In genomic region chr19:36110487-36111199, GRCh38 we compare ENCODE assay signal across 21 cellular contexts. TPM values are rescaled to one million over a fixed set of nuclear protein-coding genes. Genes with fewer than 3 reads are reported as not detected.
DNase-seq lines count a peak whose midpoint lies in the region; ATAC-seq and TF ChIP-seq lines count a peak whose summit lies in the region.
"Had no signal": no experiment of that assay in that cellular context is flagged by ENCODE, and none has a peak within 500 bp of the region (broad histone marks: within the 10 kb centered on the region; RNA-seq: fewer than 3 reads in every experiment).

TSS of gene OVOL3 (plus strand) at chr19:36111143. CDS start at chr19:36111203, 60 bp downstream.

- H3K27me3 ChIP-seq in HUES48 (ENCODE audit: control insufficient read depth, insufficient read depth, low read length) (no peaks in the 10 kb centered on the region), neural progenitor cell (no peaks in the 10 kb centered on the region)
- H3K27me3 ChIP-seq: ascending aorta, gastrocnemius medialis, spleen had no signal

- no peak within 1 kb of the TSS for H3K27ac Mint-ChIP-seq in T-helper 1 cell treated with Interleukin-12 subunit alpha and Interleukin-12 subunit beta and Interleukin-4 antibody, amounts not matched to agents 30 μg/mL and 1 μg/mL, for 36 hours
- no peak within 1 kb of the TSS for H3K27ac Mint-ChIP-seq in activated T-helper 2 cell treated with anti-CD3 and anti-CD28 coated beads, Interferon-gamma antibody, Interleukin-2, Interleukin-4, amounts not matched to agents 10 μg/mL and 5 μg/mL and 100 μg/mL, durations not matched to agents 14 hours and 24 hours and 36 hours
- no peak within 1 kb of the TSS for H3K27ac Mint-ChIP-seq in neural progenitor cell
- H3K27ac Mint-ChIP-seq: activated CD4-positive, alpha-beta memory T cell treated with anti-CD3 and anti-CD28 coated beads, Interleukin-2, amount 10 ng/mL, durations not matched to agents 7 days and 5 days; stimulated activated naive B cell treated with anti-CD40 and anti-IgM and Interleukin-4, amounts not matched to agents 10 μg/mL and 1 μg/mL and 100 μg/mL, for 72 hours had no signal

- H3K4me3 ChIP-seq in HUES48 (ENCODE audit: low read depth, low read length) (no peak within 1 kb of the TSS; the same call in 1 of the 2 replicates), neural progenitor cell (peak within 1 kb of the TSS; percentile 8)
- H3K4me3 ChIP-seq: ascending aorta, gastrocnemius medialis, GM23248, spleen had no signal

- H3K4me3 Mint-ChIP-seq in T-helper 1 cell treated with Interleukin-12 subunit alpha and Interleukin-12 subunit beta and Interleukin-4 antibody, amounts not matched to agents 30 μg/mL and 1 μg/mL, for 36 hours: peak within 1 kb of the TSS; percentile 21
- peak within 1 kb of the TSS; percentile 17 for H3K4me3 Mint-ChIP-seq in activated T-helper 2 cell treated with anti-CD3 and anti-CD28 coated beads, Interferon-gamma antibody, Interleukin-2, Interleukin-4, amounts not matched to agents 10 μg/mL and 5 μg/mL and 100 μg/mL, durations not matched to agents 14 hours and 24 hours and 36 hours (ENCODE audit: low read depth)
- peak within 1 kb of the TSS; percentile 2 for H3K4me3 Mint-ChIP-seq in neural progenitor cell

- peaks cover 13% of the 10 kb centered on the region for H3K4me1 ChIP-seq in HUES48 (ENCODE audit: control insufficient read depth, insufficient read depth, low read length)
- peaks cover 18% of the 10 kb centered on the region for H3K4me1 ChIP-seq in neural progenitor cell

- peaks cover 11% of the 10 kb centered on the region for H4K20me1 ChIP-seq in neural progenitor cell (ENCODE audit: low read depth)

- intact Hi-C loops in activated T-helper 2 cell treated with anti-CD3 and anti-CD28 coated beads, Interferon-gamma antibody, Interleukin-2, Interleukin-4, amounts not matched to agents 10 μg/mL and 5 μg/mL and 100 μg/mL, durations not matched to agents 14 hours and 24 hours and 36 hours (cut with micrococcal nuclease): loop anchor here (10.0 kb wide), 1 partner anchor 466 kb away; the partner anchor contains the start of genes COX6B1 and ETV2

- peaks cover 5% of the 10 kb centered on the region for H3K27me3 Mint-ChIP-seq in T-helper 1 cell treated with Interleukin-12 subunit alpha and Interleukin-12 subunit beta and Interleukin-4 antibody, amounts not matched to agents 30 μg/mL and 1 μg/mL, for 36 hours (ENCODE audit: low read depth)
- no peaks in the 10 kb centered on the region for H3K27me3 Mint-ChIP-seq in activated T-helper 2 cell treated with anti-CD3 and anti-CD28 coated beads, Interferon-gamma antibody, Interleukin-2, Interleukin-4, amounts not matched to agents 10 μg/mL and 5 μg/mL and 100 μg/mL, durations not matched to agents 14 hours and 24 hours and 36 hours (ENCODE audit: low read depth)
- peaks cover 10% of the 10 kb centered on the region for H3K27me3 Mint-ChIP-seq in neural progenitor cell (ENCODE audit: insufficient read depth, low read depth)
- H3K27me3 Mint-ChIP-seq: activated CD4-positive, alpha-beta memory T cell treated with anti-CD3 and anti-CD28 coated beads, Interleukin-2, amount 10 ng/mL, durations not matched to agents 7 days and 5 days; stimulated activated naive B cell treated with anti-CD40 and anti-IgM and Interleukin-4, amounts not matched to agents 10 μg/mL and 1 μg/mL and 100 μg/mL, for 72 hours had no signal

- peaks cover 11% of the 10 kb centered on the region for H3K79me2 ChIP-seq in neural progenitor cell (ENCODE audit: low read depth)

- H3K27ac ChIP-seq in HUES48 (ENCODE audit: low read depth, low read length) (peak within 1 kb of the TSS; percentile 64), neural progenitor cell (peak within 1 kb of the TSS; percentile 54)
- H3K27ac ChIP-seq: ascending aorta, epithelial cell of prostate, gastrocnemius medialis, GM23248, spleen had no signal

- DNase-seq in T-helper 1 cell (no peak), neural progenitor cell (ENCODE audit: low spot score) (peak; percentile 80)
- no peak for DNase-seq in activated T-helper 2 cell treated with anti-CD3 and anti-CD28 coated beads, Interferon-gamma antibody, Interleukin-2, Interleukin-4, amounts not matched to agents 10 μg/mL and 5 μg/mL and 100 μg/mL, durations not matched to agents 14 hours and 24 hours and 36 hours (ENCODE audit: low spot score)
- DNase-seq in activated naive CD4-positive, alpha-beta T cell treated with Interleukin-2 at 50 U/mL for 16 hours: no peak
- DNase-seq: activated CD4-positive, alpha-beta memory T cell treated with anti-CD3 and anti-CD28 coated beads, Interleukin-2, amount 10 ng/mL, durations not matched to agents 7 days and 5 days; COR-L47; gastrocnemius medialis; GM23248; left ventricle myocardium superior; NCI-H1694; NCI-H748 treated with DMSO at 0.1 percent for 48 hours; spleen; stimulated activated naive B cell treated with anti-CD40 and anti-IgM and Interleukin-4, amounts not matched to agents 10 μg/mL and 1 μg/mL and 100 μg/mL, for 72 hours had no signal

- H3K9me3 ChIP-seq in HUES48 (ENCODE audit: control insufficient read depth, insufficient read depth, low read length): no peaks in the 10 kb centered on the region
- no peaks in the 10 kb centered on the region for H3K9me3 ChIP-seq in neural progenitor cell (ENCODE audit: low read depth)
- H3K9me3 ChIP-seq: ascending aorta, gastrocnemius medialis, spleen had no signal

- no peak within 1 kb of the TSS for H2AFZ ChIP-seq in neural progenitor cell (replicated peaks)
- H2AFZ ChIP-seq: GM23248 had no signal

- H3F3A ChIP-seq in neural progenitor cell (ENCODE audit: low read depth): peaks cover 45% of the 10 kb centered on the region

- peaks cover 21% of the 10 kb centered on the region for H3K36me3 Mint-ChIP-seq in T-helper 1 cell treated with Interleukin-12 subunit alpha and Interleukin-12 subunit beta and Interleukin-4 antibody, amounts not matched to agents 30 μg/mL and 1 μg/mL, for 36 hours (ENCODE audit: low read depth)
- H3K36me3 Mint-ChIP-seq in activated T-helper 2 cell treated with anti-CD3 and anti-CD28 coated beads, Interferon-gamma antibody, Interleukin-2, Interleukin-4, amounts not matched to agents 10 μg/mL and 5 μg/mL and 100 μg/mL, durations not matched to agents 14 hours and 24 hours and 36 hours (ENCODE audit: low read depth): peaks cover 27% of the 10 kb centered on the region
- H3K36me3 Mint-ChIP-seq in neural progenitor cell: peaks cover 7% of the 10 kb centered on the region

- H3K4me2 ChIP-seq in neural progenitor cell: peak within 1 kb of the TSS; percentile 60

- ATAC-seq in GM21423 (IDR thresholded peaks at IDR 0.05; ENCODE audit: unreplicated experiment): no peak
- ATAC-seq in HG03280 (IDR thresholded peaks at IDR 0.05; ENCODE audit: unreplicated experiment): no peak
- ATAC-seq: gastrocnemius medialis; left ventricle myocardium superior; Panc1; stimulated activated naive B cell treated with anti-CD40 and anti-IgM and Interleukin-4, amounts not matched to agents 10 μg/mL and 1 μg/mL and 100 μg/mL, for 72 hours had no signal

- peaks cover 21% of the 10 kb centered on the region for H3K36me3 ChIP-seq in HUES48 (ENCODE audit: control insufficient read depth, insufficient read depth, low read length)
- no peaks in the 10 kb centered on the region for H3K36me3 ChIP-seq in neural progenitor cell

- TF ChIP-seq CTCF in neural progenitor cell (IDR thresholded peaks at IDR 0.05): no peak

- H3K9ac ChIP-seq in HUES48 (ENCODE audit: low read depth, low read length): no peak within 1 kb of the TSS
- no peak within 1 kb of the TSS for H3K9ac ChIP-seq in neural progenitor cell
- H3K9ac ChIP-seq: GM23248 had no signal

- no peaks in the 10 kb centered on the region for H3K9me3 Mint-ChIP-seq in T-helper 1 cell treated with Interleukin-12 subunit alpha and Interleukin-12 subunit beta and Interleukin-4 antibody, amounts not matched to agents 30 μg/mL and 1 μg/mL, for 36 hours
- no peaks in the 10 kb centered on the region for H3K9me3 Mint-ChIP-seq in activated T-helper 2 cell treated with anti-CD3 and anti-CD28 coated beads, Interferon-gamma antibody, Interleukin-2, Interleukin-4, amounts not matched to agents 10 μg/mL and 5 μg/mL and 100 μg/mL, durations not matched to agents 14 hours and 24 hours and 36 hours
- no peaks in the 10 kb centered on the region for H3K9me3 Mint-ChIP-seq in neural progenitor cell
- H3K9me3 Mint-ChIP-seq: activated CD4-positive, alpha-beta memory T cell treated with anti-CD3 and anti-CD28 coated beads, Interleukin-2, amount 10 ng/mL, durations not matched to agents 7 days and 5 days; stimulated activated naive B cell treated with anti-CD40 and anti-IgM and Interleukin-4, amounts not matched to agents 10 μg/mL and 1 μg/mL and 100 μg/mL, for 72 hours had no signal

- H3K4me1 Mint-ChIP-seq in T-helper 1 cell treated with Interleukin-12 subunit alpha and Interleukin-12 subunit beta and Interleukin-4 antibody, amounts not matched to agents 30 μg/mL and 1 μg/mL, for 36 hours (ENCODE audit: low read depth): peaks cover 18% of the 10 kb centered on the region
- H3K4me1 Mint-ChIP-seq in activated T-helper 2 cell treated with anti-CD3 and anti-CD28 coated beads, Interferon-gamma antibody, Interleukin-2, Interleukin-4, amounts not matched to agents 10 μg/mL and 5 μg/mL and 100 μg/mL, durations not matched to agents 14 hours and 24 hours and 36 hours (ENCODE audit: low read depth): peaks cover 8% of the 10 kb centered on the region
- H3K4me1 Mint-ChIP-seq in neural progenitor cell: peaks cover 19% of the 10 kb centered on the region

RNA-seq across cellular contexts. Expression of gene OVOL3, which starts in this region (rescaled TPM):
- not detected in 2 replicates for total RNA-seq in activated T-helper 2 cell treated with anti-CD3 and anti-CD28 coated beads, Interferon-gamma antibody, Interleukin-2, Interleukin-4, amounts not matched to agents 10 μg/mL and 5 μg/mL and 100 μg/mL, durations not matched to agents 14 hours and 24 hours and 36 hours
- not detected in 2 replicates for total RNA-seq in neural progenitor cell (ENCODE audit: low replicate concordance)
- total RNA-seq: activated CD4-positive, alpha-beta memory T cell treated with anti-CD3 and anti-CD28 coated beads, Interleukin-2, amount 10 ng/mL, durations not matched to agents 7 days and 5 days; ascending aorta; gastrocnemius medialis; GM23248; left ventricle myocardium superior; posterior vena cava; spleen had no signal

Comparison
In these comparisons a context has a peak if more than half of its experiments do, and no peak if none do; other contexts are left out.
1. Peak in DNase-seq, H3K4me3 ChIP-seq, H3K27ac ChIP-seq and H3K4me2 ChIP-seq in neural progenitor cell; RNA of the gene not detected or under 1 TPM.